In the genomic region with DNA sequence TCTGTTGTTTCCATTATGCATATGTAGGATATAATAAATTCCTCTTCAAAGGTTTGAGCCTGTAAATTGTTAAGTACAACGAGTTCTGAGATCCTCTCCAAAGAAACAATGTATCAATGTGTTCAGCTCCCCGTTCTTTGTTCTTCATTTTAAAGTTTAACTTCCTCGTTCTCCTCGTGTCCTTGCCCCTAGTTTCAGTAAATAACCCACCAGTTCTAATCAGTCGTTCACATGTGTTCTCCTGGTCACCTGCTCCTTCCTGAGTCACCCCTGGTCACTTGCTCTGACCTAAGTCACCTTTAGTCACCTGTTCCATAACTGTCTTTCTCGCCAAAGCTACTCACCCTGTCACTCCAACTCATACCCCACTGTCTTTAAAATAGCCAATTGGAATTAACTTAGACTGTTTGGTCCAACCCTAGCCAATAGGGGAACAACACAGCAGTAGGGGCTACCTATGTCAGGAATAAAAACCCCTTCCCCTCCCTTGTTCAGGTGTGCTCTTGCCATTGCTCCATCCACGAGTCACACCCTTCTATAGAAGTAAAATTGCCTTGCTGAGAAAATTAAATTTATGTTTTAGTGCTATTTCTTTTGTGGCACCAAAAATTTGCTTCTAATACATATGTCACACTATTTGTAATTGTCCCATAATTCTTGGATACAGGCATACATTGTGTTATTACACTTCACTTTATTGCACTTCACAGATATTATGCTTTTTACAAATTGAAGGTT, we compare ENCODE assay signal across 2 cellular contexts.
TF ChIP-seq lines count a peak whose summit lies in the region.

No MANE protein-coding gene starts in this region.

TF ChIP-seq in HEK293, 187 proteins besides CTCF, POLR2A, EP300 and RAD21:
- TF ChIP-seq SETDB1 (IDR thresholded peaks at IDR 0.05; ENCODE audit: insufficient read length, low read length) (peak; percentile 84), SP2 (tag by site-specific recombination; IDR thresholded peaks at IDR 0.05) (no peak)

TF ChIP-seq in H1, 55 proteins besides CTCF, POLR2A, EP300 and RAD21:
- no peak for TF ChIP-seq TAF1 (IDR thresholded peaks at IDR 0.05; ENCODE audit: low read depth, low read length)
- TF ChIP-seq CHD7 (IDR thresholded peaks at IDR 0.05; ENCODE audit: insufficient replicate concordance, low read length), result no peak
- TF ChIP-seq SAP30 (IDR thresholded peaks at IDR 0.05; ENCODE audit: insufficient read depth, insufficient replicate concordance, low read length), result no peak
- TF ChIP-seq TAF7 (optimal IDR thresholded peaks at IDR 0.05; ENCODE audit: borderline replicate concordance, low read depth, low read length), result no peak
- TF ChIP-seq HDAC6 (IDR thresholded peaks at IDR 0.05; ENCODE audit: low read depth, low read length), result no peak
- TF ChIP-seq SIRT6 (IDR thresholded peaks at IDR 0.05; ENCODE audit: low read length), result no peak
- no peak for TF ChIP-seq SP1 (IDR thresholded peaks at IDR 0.05; ENCODE audit: low read depth, low read length)
- TF ChIP-seq SIX5 (IDR thresholded peaks at IDR 0.05; ENCODE audit: low read depth, low read length), result no peak
- TF ChIP-seq TBP (IDR thresholded peaks at IDR 0.05; ENCODE audit: low read depth, low read length), result no peak
- no peak for TF ChIP-seq TCF12 (IDR thresholded peaks at IDR 0.05; ENCODE audit: low read depth, low read length)
- no peak for TF ChIP-seq RNF2 (IDR thresholded peaks at IDR 0.05; ENCODE audit: borderline replicate concordance, low read depth, low read length, missing control alignments, poor library complexity, severe bottlenecking)
- no peak for TF ChIP-seq CEBPB (IDR thresholded peaks at IDR 0.05; ENCODE audit: low read depth, low read length)
- TF ChIP-seq, protein P1, sequence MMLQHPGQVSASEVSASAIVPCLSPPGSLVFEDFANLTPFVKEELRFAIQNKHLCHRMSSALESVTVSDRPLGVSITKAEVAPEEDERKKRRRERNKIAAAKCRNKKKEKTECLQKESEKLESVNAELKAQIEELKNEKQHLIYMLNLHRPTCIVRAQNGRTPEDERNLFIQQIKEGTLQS (IDR thresholded peaks at IDR 0.05; ENCODE audit: insufficient read depth, low read depth, low read length), result no peak
- TF ChIP-seq BRCA1 (IDR thresholded peaks at IDR 0.05; ENCODE audit: low read depth, low read length), result no peak
- TF ChIP-seq, protein P2, sequence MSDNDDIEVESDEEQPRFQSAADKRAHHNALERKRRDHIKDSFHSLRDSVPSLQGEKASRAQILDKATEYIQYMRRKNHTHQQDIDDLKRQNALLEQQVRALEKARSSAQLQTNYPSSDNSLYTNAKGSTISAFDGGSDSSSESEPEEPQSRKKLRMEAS (IDR thresholded peaks at IDR 0.05), result no peak
- no peak for TF ChIP-seq MAFK (IDR thresholded peaks at IDR 0.05; ENCODE audit: low read depth, low read length)
- TF ChIP-seq YY1 (IDR thresholded peaks at IDR 0.05; ENCODE audit: low read depth, low read length), result no peak
